ENCODE assay signal across 1 cellular context in genomic region chr18:22193466-22193865, GRCh38.
TF ChIP-seq lines count a peak whose summit lies in the region.

No MANE protein-coding gene starts in this region.

TF ChIP-seq in WTC11, 78 proteins besides CTCF, POLR2A, EP300 and RAD21 (continued from another document):
- TF ChIP-seq FOXP1 (CRISPR knock-in tag; IDR thresholded peaks at IDR 0.05; ENCODE audit: borderline replicate concordance) (no peak), GTF2I (CRISPR knock-in tag; conservative IDR thresholded peaks at IDR 0.05) (no peak)
